In genomic region chr11:2797181-2797711, GRCh38 we compare ENCODE assay signal across 16 cellular contexts.
DNase-seq lines count a peak whose midpoint lies in the region; ATAC-seq and TF ChIP-seq lines count a peak whose summit lies in the region.
"Had no signal": no experiment of that assay in that cellular context is flagged by ENCODE, and none has a peak within 500 bp of the region (broad histone marks: within the 10 kb centered on the region; RNA-seq: fewer than 3 reads in every experiment).

No MANE protein-coding gene starts in this region.

- peak overlapping the region; percentile 20; the same call in 1 of the 2 replicates for H3K14ac ChIP-seq in H9 (ENCODE audit: insufficient read depth, low read length)

- no peak overlapping the region for H2BK12ac ChIP-seq in H9 (ENCODE audit: insufficient read length, low read depth, low read length)

- H3K27me3 Mint-ChIP-seq in H9 (ENCODE audit: low read depth) (peaks cover 90% of the 10 kb centered on the region), WTC11 (ENCODE audit: low read depth) (peaks cover 78% of the 10 kb centered on the region)
- H3K27me3 Mint-ChIP-seq: activated T-helper 17 cell treated with anti-CD3 and anti-CD28 coated beads, Interleukin-2, amount 50 U/mL, for 72 hours; B cell had no signal

- no peak overlapping the region for H2BK120ac ChIP-seq in H9 (ENCODE audit: low read depth, low read length, poor library complexity, severe bottlenecking)

- H4K20me1 ChIP-seq in H9 (ENCODE audit: control insufficient read depth, insufficient read depth, insufficient read length) (no peaks in the 10 kb centered on the region), MM.1S (ENCODE audit: insufficient read depth, low read length) (no peaks in the 10 kb centered on the region)

- H3K4me3 ChIP-seq in left ventricle myocardium inferior (no peak overlapping the region), psoas muscle (no peak overlapping the region), MM.1S (ENCODE audit: low read length) (no peak overlapping the region), H7 (ENCODE audit: insufficient read depth, low read depth, low read length) (no peak overlapping the region)

- no peak overlapping the region for H3K56ac ChIP-seq in H9 (ENCODE audit: insufficient read length, low read depth, low read length)

- H3K4me1 Mint-ChIP-seq in H9 = peaks cover 3 to 5% of the 10 kb centered on the region in 2 experiments
- 0 out of 2 replicates have a peak, but pooled peaks cover 1% of the 10 kb centered on the region for H3K4me1 Mint-ChIP-seq in WTC11
- H3K4me1 Mint-ChIP-seq: B cell had no signal

- H3K27ac Mint-ChIP-seq in H9 (no peak overlapping the region), WTC11 (no peak overlapping the region)
- H3K27ac Mint-ChIP-seq: activated T-helper 17 cell treated with anti-CD3 and anti-CD28 coated beads, Interleukin-2, amount 50 U/mL, for 72 hours; B cell had no signal

- H2BK20ac ChIP-seq in H9 (ENCODE audit: low read depth, low read length, poor library complexity, severe bottlenecking) = no peak overlapping the region

- H3K4me2 ChIP-seq in H9 (ENCODE audit: insufficient read depth, insufficient read length, low read length) = no peak overlapping the region
- H3K4me2 ChIP-seq in MM.1S (ENCODE audit: low read depth, low read length) = no peak overlapping the region

- H3K4ac ChIP-seq in H9 (ENCODE audit: low read depth, low read length) = no peak overlapping the region

- no peak overlapping the region for H2AK5ac ChIP-seq in H9 (ENCODE audit: insufficient read length, low read length)

- H4K91ac ChIP-seq in H9 (ENCODE audit: insufficient read length, low read depth, low read length) = no peak overlapping the region

- H3K79me1 ChIP-seq in H9 (ENCODE audit: insufficient read depth, low read depth, low read length, poor library complexity, severe bottlenecking) = no peaks in the 10 kb centered on the region

- POLR2A ChIA-PET in WTC11 (lab: Charles Lee) = no interaction called here

- ATAC-seq in WTC11 (no peak), psoas muscle (no peak), GM21723 (IDR thresholded peaks at IDR 0.05; ENCODE audit: unreplicated experiment) (no peak)
- ATAC-seq: activated T-helper 17 cell treated with anti-CD3 and anti-CD28 coated beads, Interleukin-2, amount 50 U/mL, for 72 hours had no signal

- H3K79me2 ChIP-seq in H9 (ENCODE audit: insufficient read depth, low read length) (no peaks in the 10 kb centered on the region), MM.1S (ENCODE audit: low read length) (no peaks in the 10 kb centered on the region)

- H2AFZ ChIP-seq in H9 (ENCODE audit: low read length) (no peak overlapping the region), MM.1S (ENCODE audit: low read length) (no peak overlapping the region)

- no peaks in the 10 kb centered on the region for H3K36me3 ChIP-seq in left ventricle myocardium inferior
- H3K36me3 ChIP-seq in psoas muscle (ENCODE audit: insufficient read depth in 1 of 2, low read depth in 1 of 2) = no peaks in the 10 kb centered on the region
- H3K36me3 ChIP-seq in MM.1S (replicated peaks; ENCODE audit: insufficient read depth, low read length) = no peaks in the 10 kb centered on the region
- H3K36me3 ChIP-seq in H7 (replicated peaks; ENCODE audit: control insufficient read depth, insufficient read depth, low read length) = no peaks in the 10 kb centered on the region

- H3F3A ChIP-seq in MM.1S (ENCODE audit: insufficient read depth, low read length) = no peaks in the 10 kb centered on the region

- no peak overlapping the region for H2BK5ac ChIP-seq in H9 (ENCODE audit: insufficient read length, low read length)

- no CpG with 5 or more reads among the region's 19 CpGs for WGBS in H9 (ENCODE audit: extremely low coverage, insufficient read length, low lambda C conversion rate)
- WGBS in psoas muscle, 3 donors = 89 to 91% (median 89%) methylated on average over 16 to 19 of the region's 19 CpGs

- no peaks in the 10 kb centered on the region for H3K27me3 ChIP-seq in H9 (ENCODE audit: insufficient read depth, low read length)
- no peaks in the 10 kb centered on the region for H3K27me3 ChIP-seq in left ventricle myocardium inferior (ENCODE audit: low read depth)
- peaks cover 0 to 8% (median 1%) of the 10 kb centered on the region in 3 donors for H3K27me3 ChIP-seq in psoas muscle (ENCODE audit: insufficient read depth in 3 of 3, low read length in 2 of 3)
- H3K27me3 ChIP-seq in MM.1S (replicated peaks; ENCODE audit: insufficient read depth, low read length) = no peaks in the 10 kb centered on the region
- peaks cover under 1% of the 10 kb centered on the region; the same call in 1 of the 2 replicates for H3K27me3 ChIP-seq in H7 (ENCODE audit: control insufficient read depth, insufficient read depth, low read length)

- CTCF ChIA-PET in WTC11 (lab: Charles Lee) = no interaction called here

- H3K27ac ChIP-seq in H9 (ENCODE audit: insufficient read length, low read depth, low read length) = no peak overlapping the region
- H3K27ac ChIP-seq in left ventricle myocardium inferior (replicated peaks) = no peak overlapping the region
- H3K27ac ChIP-seq in psoas muscle = no peak overlapping the region
- H3K27ac ChIP-seq in MM.1S (ENCODE audit: low read length) = no peak overlapping the region

- no peak overlapping the region for H3K4me3 Mint-ChIP-seq in H9
- H3K4me3 Mint-ChIP-seq in WTC11 = no peak overlapping the region
- H3K4me3 Mint-ChIP-seq: activated T-helper 17 cell treated with anti-CD3 and anti-CD28 coated beads, Interleukin-2, amount 50 U/mL, for 72 hours; B cell had no signal

- no peak overlapping the region for H3T11ph ChIP-seq in H9 (ENCODE audit: low read length)

- intact Hi-C loops in left ventricle myocardium inferior (cut with micrococcal nuclease) (no loop called here), psoas muscle (cut with DNase I) (no loop called here)

- H3K18ac ChIP-seq in H9 (ENCODE audit: insufficient read length, low read depth, low read length) = no peak overlapping the region

- H3K4me1 ChIP-seq in H9 (ENCODE audit: insufficient read depth, low read length) (no peaks in the 10 kb centered on the region), left ventricle myocardium inferior (peaks cover 15% of the 10 kb centered on the region), psoas muscle (no peaks in the 10 kb centered on the region), MM.1S (ENCODE audit: low read length) (no peaks in the 10 kb centered on the region)

- H4K8ac ChIP-seq in H9 (replicated peaks; ENCODE audit: insufficient read length, low read depth, low read length) = no peak overlapping the region

- H3K9me3 ChIP-seq in H9 (ENCODE audit: control insufficient read depth, low read depth, low read length) (no peaks in the 10 kb centered on the region), left ventricle myocardium inferior (replicated peaks) (no peaks in the 10 kb centered on the region), psoas muscle (no peaks in the 10 kb centered on the region), MM.1S (replicated peaks; ENCODE audit: insufficient read depth, low read length) (no peaks in the 10 kb centered on the region)

- no peaks in the 10 kb centered on the region for H3K9me2 ChIP-seq in MM.1S (replicated peaks; ENCODE audit: insufficient read depth, low read length)

- H4K5ac ChIP-seq in H9 (ENCODE audit: insufficient read length, low read depth, low read length) = no peak overlapping the region

- TF ChIP-seq CTCF in H9 (conservative IDR thresholded peaks at IDR 0.05) (no peak), WTC11 (IDR thresholded peaks at IDR 0.05) (no peak), left ventricle myocardium inferior (IDR thresholded peaks at IDR 0.05; ENCODE audit: borderline replicate concordance) (no peak), psoas muscle (IDR thresholded peaks at IDR 0.05) (no peak), MM.1S (IDR thresholded peaks at IDR 0.05; ENCODE audit: low read length) (no peak)

- H3K9ac ChIP-seq in H9 (ENCODE audit: extremely low read depth, insufficient read length, low read length) (no peak overlapping the region), MM.1S (ENCODE audit: low read length) (no peak overlapping the region)

- H3K23me2 ChIP-seq in H9 (ENCODE audit: insufficient read length, low read depth, low read length, poor library complexity, severe bottlenecking) = no peaks in the 10 kb centered on the region

- H3K36me3 Mint-ChIP-seq in H9 (ENCODE audit: insufficient read depth in 1 of 3, low read depth in 3 of 3) (peaks cover 0 to 9% (median 6%) of the 10 kb centered on the region in 3 experiments; a peak in 5 of 7 replicates), WTC11 (peaks cover 7% of the 10 kb centered on the region)

- H3K9me3 Mint-ChIP-seq in H9 = peaks cover 9 to 10% of the 10 kb centered on the region in 2 experiments
- H3K9me3 Mint-ChIP-seq in WTC11 = peaks cover 9% of the 10 kb centered on the region
- H3K9me3 Mint-ChIP-seq: activated T-helper 17 cell treated with anti-CD3 and anti-CD28 coated beads, Interleukin-2, amount 50 U/mL, for 72 hours had no signal

- H2BK15ac ChIP-seq in H9 (ENCODE audit: low read depth, low read length) = no peak overlapping the region

- H3K23ac ChIP-seq in H9 (ENCODE audit: insufficient read length, low read depth, low read length) = no peak overlapping the region

- DNase-seq in H9 = peak; percentile 28
- DNase-seq in WTC11 (ENCODE audit: low spot score) = peak; percentile 10
- peak; percentile 7 for DNase-seq in left ventricle myocardium inferior
- peak; percentile 5 to 46 for DNase-seq in psoas muscle
- DNase-seq in kidney glomerular epithelial cell (lab: John Stamatoyannopoulos, UW) = no peak
- no peak for DNase-seq in MM.1S
- DNase-seq in H7 = no peak
- DNase-seq: cortex of kidney, DMS 273 treated with DMSO at 0.1 percent for 48 hours, erythroblast, midbrain, NCI-H1092 treated with DMSO at 0.1 percent for 48 hours, occipital lobe had no signal

TF ChIP-seq in WTC11, 78 proteins besides CTCF, POLR2A, EP300 and RAD21:
- TF ChIP-seq ESRRA (CRISPR knock-in tag; IDR thresholded peaks at IDR 0.05; ENCODE audit: borderline replicate concordance) (no peak), NR2C2 (CRISPR knock-in tag; IDR thresholded peaks at IDR 0.05) (no peak)

Comparison
In these comparisons a context has a peak if more than half of its experiments do, and no peak if none do; other contexts are left out.
1. DNase-seq: peak in H9 (single experiment), WTC11 (single experiment), left ventricle myocardium inferior (single experiment) and psoas muscle (2 of 2); none in kidney glomerular epithelial cell (single experiment), MM.1S (single experiment) and H7 (single experiment).